16 cellular contexts compared by ENCODE assay signal in the genomic region with DNA sequence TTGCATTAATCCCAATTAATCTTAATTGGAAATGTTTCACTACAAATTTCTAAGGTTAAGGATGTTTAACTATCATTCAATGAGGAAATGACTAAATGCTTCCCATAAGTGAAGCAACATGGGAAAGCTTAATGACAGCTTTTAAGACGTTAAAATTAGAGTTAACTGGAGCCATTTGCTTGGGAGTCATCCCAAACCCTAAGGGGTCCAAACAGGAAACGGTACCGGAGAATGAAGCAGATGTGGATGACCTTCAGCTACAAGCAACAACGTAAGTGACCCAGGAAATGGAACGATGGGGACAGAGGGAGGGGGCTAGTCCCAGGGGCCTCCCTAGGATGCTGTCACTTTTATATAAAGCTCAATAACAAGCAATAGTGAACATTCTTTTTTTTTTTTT.
DNase-seq lines count a peak whose midpoint lies in the region; ATAC-seq, FAIRE-seq and TF ChIP-seq lines count a peak whose summit lies in the region.
"Had no signal": no experiment of that assay in that cellular context is flagged by ENCODE, and none has a peak within 500 bp of the region (broad histone marks: within the 10 kb centered on the region; RNA-seq: fewer than 3 reads in every experiment).

No MANE protein-coding gene starts in this region.

- CTCF ChIA-PET in CD8-positive, alpha-beta T cell (lab: Charles Lee): interaction anchor here (0.6 to 1.7 kb wide), 4 partner anchors 10 to 231 kb away, joined by 3 read pairs; no protein-coding TSS in a partner anchor
- CTCF ChIA-PET in T-cell (lab: Charles Lee): interaction anchor here in 1 of 2 donors (0.6 kb wide), 1 partner anchor 10 kb away, joined by 3 read pairs; no protein-coding TSS in a partner anchor

- H3F3A ChIP-seq in smooth muscle cell (ENCODE audit: low read depth): no peaks in the 10 kb centered on the region

- peaks cover 14% of the 10 kb centered on the region for H3K36me3 ChIP-seq in CD8-positive, alpha-beta T cell (ENCODE audit: insufficient read depth, low read length)
- H3K36me3 ChIP-seq in left ventricle myocardium inferior (peaks cover 14% of the 10 kb centered on the region), smooth muscle cell (ENCODE audit: low read depth) (peaks cover 8% of the 10 kb centered on the region), small intestine (ENCODE audit: control insufficient read depth in 2 of 2, insufficient read depth in 2 of 2, low read length in 2 of 2) (peaks cover 5 to 13% of the 10 kb centered on the region in 2 donors)
- H3K36me3 ChIP-seq: ovary had no signal

- no peak overlapping the region for H3K4me3 ChIP-seq in CD8-positive, alpha-beta T cell (ENCODE audit: low read depth, low read length)
- H3K4me3 ChIP-seq in left ventricle myocardium inferior (no peak overlapping the region), smooth muscle cell (no peak overlapping the region), small intestine (ENCODE audit: low read depth in 1 of 2, low read length in 2 of 2) (no peak overlapping the region)
- H3K4me3 ChIP-seq: adrenal gland, dorsolateral prefrontal cortex, ovary had no signal

- 52% methylated on average over 5 of the region's 5 CpGs for WGBS in smooth muscle cell (ENCODE audit: low lambda C conversion rate)
- WGBS in small intestine, 3 donors: 55 to 84% (median 73%) methylated on average over 5 of the region's 5 CpGs

- peaks cover 99% of the 10 kb centered on the region for H4K20me1 ChIP-seq in smooth muscle cell (ENCODE audit: low read depth)

- no peak overlapping the region for H3K4me3 Mint-ChIP-seq in CD8-positive, alpha-beta T cell
- no peak overlapping the region for H3K4me3 Mint-ChIP-seq in T-cell

- peak overlapping the region; percentile 88 for H3K27ac Mint-ChIP-seq in CD8-positive, alpha-beta T cell
- peak overlapping the region; percentile 49 to 75 for H3K27ac Mint-ChIP-seq in T-cell

- ATAC-seq in CD8-positive, alpha-beta T cell: no peak
- no peak for ATAC-seq in T-cell (replicated peaks in 1 of 4)
- no peak for ATAC-seq in HG03196 (IDR thresholded peaks at IDR 0.05; ENCODE audit: unreplicated experiment)

- H3K27me3 Mint-ChIP-seq in CD8-positive, alpha-beta T cell (ENCODE audit: low read depth): no peaks in the 10 kb centered on the region
- no peaks in the 10 kb centered on the region for H3K27me3 Mint-ChIP-seq in T-cell

- no peak for DNase-seq in CD8-positive, alpha-beta T cell
- DNase-seq in T-cell: no peak
- DNase-seq in left ventricle myocardium inferior: no peak
- DNase-seq in smooth muscle cell (lab: John Stamatoyannopoulos, UW; ENCODE audit: unreplicated experiment): no peak
- DNase-seq in small intestine: no peak
- DNase-seq in DMS153 (lab: John Stamatoyannopoulos, UW): no peak
- DNase-seq in dermis blood vessel endothelial cell: no peak
- DNase-seq: activated CD4-positive, alpha-beta T cell treated with anti-CD3 and anti-CD28 coated beads, Interleukin-2, amount 50 U/mL, for 48 hours; adrenal gland; Calu3; dorsolateral prefrontal cortex; head of caudate nucleus; NCI-H1694 treated with DMSO at 0.1 percent for 48 hours; stimulated activated naive CD4-positive, alpha-beta T cell treated with Interleukin-2 at 50 U/mL for 16 hours had no signal

- no peak for FAIRE-seq in small intestine (lab: Jason Lieb, UNC)

- no peak overlapping the region for H3K4me2 ChIP-seq in smooth muscle cell

- H3K4me1 ChIP-seq in CD8-positive, alpha-beta T cell (ENCODE audit: insufficient read depth, low read length): peaks cover 65% of the 10 kb centered on the region
- H3K4me1 ChIP-seq in left ventricle myocardium inferior: peaks cover 100% of the 10 kb centered on the region
- peaks cover 21% of the 10 kb centered on the region for H3K4me1 ChIP-seq in smooth muscle cell (ENCODE audit: low read depth)
- peaks cover 12 to 29% of the 10 kb centered on the region in 2 donors for H3K4me1 ChIP-seq in small intestine (ENCODE audit: control insufficient read depth in 2 of 2, insufficient read depth in 1 of 2, low read depth in 1 of 2, low read length in 1 of 2)

- intact Hi-C loops in CD8-positive, alpha-beta T cell (cut with DNase I, micrococcal nuclease): loop anchor here in 1 of 2 experiments (2.0 kb wide), 1 partner anchor 14 kb away; no protein-coding TSS in a partner anchor
- intact Hi-C loops in left ventricle myocardium inferior (cut with micrococcal nuclease): no loop called here

- H3K27ac ChIP-seq in CD8-positive, alpha-beta T cell (ENCODE audit: low read depth, low read length): no peak overlapping the region
- H3K27ac ChIP-seq in left ventricle myocardium inferior (replicated peaks) (peak overlapping the region; percentile 77), smooth muscle cell (ENCODE audit: low read depth) (peak overlapping the region; percentile 23), small intestine (ENCODE audit: low read depth in 1 of 2, low read length in 1 of 2) (peak overlapping the region in 1 of 2 donors; percentile 78)

- POLR2A ChIA-PET in CD8-positive, alpha-beta T cell (lab: Charles Lee): interaction anchor here (0.6 to 1.2 kb wide), 2 partner anchors 26 to 172 kb away, joined by 3 read pairs; a partner anchor contains a TSS
- POLR2A ChIA-PET in T-cell (lab: Charles Lee): interaction anchor here in 1 of 2 donors (0.6 to 0.7 kb wide), 2 partner anchors 271 to 465 kb away, joined by 3 to 8 read pairs; no protein-coding TSS in a partner anchor

- H3K4me1 Mint-ChIP-seq in CD8-positive, alpha-beta T cell (ENCODE audit: low read depth): peaks cover 84% of the 10 kb centered on the region
- H3K4me1 Mint-ChIP-seq in T-cell: peaks cover 85 to 87% (median 86%) of the 10 kb centered on the region in 3 donors

- H3K9ac ChIP-seq in smooth muscle cell (ENCODE audit: low read depth): no peak overlapping the region

- TF ChIP-seq CTCF in CD8-positive, alpha-beta T cell (IDR thresholded peaks at IDR 0.05): no peak
- no peak for TF ChIP-seq CTCF in left ventricle myocardium inferior (IDR thresholded peaks at IDR 0.05; ENCODE audit: borderline replicate concordance)
- TF ChIP-seq CTCF in smooth muscle cell (IDR thresholded peaks at IDR 0.05; ENCODE audit: borderline replicate concordance, insufficient read depth, poor library complexity, severe bottlenecking): no peak

- H3K9me3 Mint-ChIP-seq in CD8-positive, alpha-beta T cell: no peaks in the 10 kb centered on the region
- H3K9me3 Mint-ChIP-seq in T-cell: no peaks in the 10 kb centered on the region

- no peak overlapping the region for H2AFZ ChIP-seq in smooth muscle cell (ENCODE audit: low read depth)

- H3K9me3 ChIP-seq in CD8-positive, alpha-beta T cell (ENCODE audit: low read length): no peaks in the 10 kb centered on the region
- H3K9me3 ChIP-seq in left ventricle myocardium inferior (replicated peaks): no peaks in the 10 kb centered on the region
- no peaks in the 10 kb centered on the region for H3K9me3 ChIP-seq in smooth muscle cell (replicated peaks; ENCODE audit: low read depth)
- no peaks in the 10 kb centered on the region for H3K9me3 ChIP-seq in small intestine (ENCODE audit: control insufficient read depth, low read depth)
- H3K9me3 ChIP-seq: adrenal gland, ovary had no signal

- peaks cover 52% of the 10 kb centered on the region for H3K36me3 Mint-ChIP-seq in CD8-positive, alpha-beta T cell
- peaks cover 22% of the 10 kb centered on the region for H3K36me3 Mint-ChIP-seq in T-cell

- peaks cover 98% of the 10 kb centered on the region for H3K79me2 ChIP-seq in smooth muscle cell (ENCODE audit: low read depth)

- H3K27me3 ChIP-seq in CD8-positive, alpha-beta T cell (ENCODE audit: insufficient read depth, low read length): no peaks in the 10 kb centered on the region
- H3K27me3 ChIP-seq in left ventricle myocardium inferior (ENCODE audit: low read depth) (no peaks in the 10 kb centered on the region), smooth muscle cell (ENCODE audit: low read depth) (no peaks in the 10 kb centered on the region), small intestine (ENCODE audit: control insufficient read depth in 2 of 2, insufficient read depth in 2 of 2, low read length in 2 of 2) (no peaks in the 10 kb centered on the region)
- H3K27me3 ChIP-seq: adrenal gland, dorsolateral prefrontal cortex, ovary had no signal
